In genomic region chr5:6568909-6569308, GRCh38 we compare ENCODE assay signal across 20 cellular contexts.
A peak's percentile ranks its signal among the peaks of the same experiment; 100 is the strongest.
DNase-seq lines count a peak whose midpoint lies in the region; ATAC-seq and TF ChIP-seq lines count a peak whose summit lies in the region.
"Had no signal": no experiment of that assay in that cellular context is flagged by ENCODE, and none has a peak within 500 bp of the region (broad histone marks: within the 10 kb centered on the region; RNA-seq: fewer than 3 reads in every experiment).

No MANE protein-coding gene starts in this region.

- DNase-seq in left ventricle myocardium inferior (no peak), heart left ventricle (no peak), T-helper 17 cell (no peak), glutamatergic neuron (no peak), posterior vena cava (ENCODE audit: low spot score) (peak; percentile 29), GM10266 (ENCODE audit: extremely low spot score) (no peak), T-helper 9 cell (no peak)
- DNase-seq in activated CD4-positive, alpha-beta T cell treated with anti-CD3 and anti-CD28 coated beads for 48 hours: no peak
- DNase-seq: AML-193; CD4-positive, alpha-beta T cell; DMS79 treated with DMSO at 0.1 percent for 48 hours; GF-D8; GOT3; H7; HFFc6 had no signal

- no peaks in the 10 kb centered on the region for H3K4me1 ChIP-seq in left ventricle myocardium inferior
- peaks cover 0 to 13% (median 0%) of the 10 kb centered on the region in 12 donors for H3K4me1 ChIP-seq in heart left ventricle

- H3K27me3 Mint-ChIP-seq in T-helper 17 cell (peaks cover 37% of the 10 kb centered on the region), glutamatergic neuron (ENCODE audit: unreplicated experiment) (peaks cover 4% of the 10 kb centered on the region)

- ATAC-seq in heart left ventricle: no peak
- no peak for ATAC-seq in T-helper 17 cell
- ATAC-seq: GM12878, HCT116, HepG2 had no signal

- no peaks in the 10 kb centered on the region for H3K36me3 ChIP-seq in left ventricle myocardium inferior
- H3K36me3 ChIP-seq in heart left ventricle: no peaks in the 10 kb centered on the region

- intact Hi-C loops in left ventricle myocardium inferior (cut with micrococcal nuclease) (no loop called here), heart left ventricle (cut with DNase I) (no loop called here), posterior vena cava (cut with DNase I) (no loop called here)

- H3K4me3 ChIP-seq in left ventricle myocardium inferior (no peak overlapping the region), heart left ventricle (no peak overlapping the region)
- H3K4me3 ChIP-seq: GM12878 had no signal

- no peak for TF ChIP-seq CTCF in left ventricle myocardium inferior (IDR thresholded peaks at IDR 0.05; ENCODE audit: borderline replicate concordance)
- no peak for TF ChIP-seq CTCF in heart left ventricle (IDR thresholded peaks at IDR 0.05)
- no peak for TF ChIP-seq CTCF in glutamatergic neuron (IDR thresholded peaks at IDR 0.05; ENCODE audit: partially characterized antibody, unreplicated experiment)
- TF ChIP-seq CTCF in GM10266 (IDR thresholded peaks at IDR 0.05; ENCODE audit: control insufficient read depth, insufficient read depth, low read depth, missing control alignments): no peak

- WGBS in heart left ventricle, 4 donors: 58 to 68% (median 61%) methylated on average over 6 of the region's 6 CpGs

- TF ChIP-seq POLR2A in heart left ventricle (IDR thresholded peaks at IDR 0.05): no peak

- H3K27ac Mint-ChIP-seq in T-helper 17 cell (peak overlapping the region; percentile 19), glutamatergic neuron (ENCODE audit: unreplicated experiment) (peak overlapping the region; percentile 74)
- H3K27ac Mint-ChIP-seq: CD4-positive, alpha-beta T cell; HFFc6 had no signal

- H3K9me3 ChIP-seq in left ventricle myocardium inferior (replicated peaks): no peaks in the 10 kb centered on the region
- no peaks in the 10 kb centered on the region for H3K9me3 ChIP-seq in heart left ventricle
- no peaks in the 10 kb centered on the region for H3K9me3 ChIP-seq in T-helper 17 cell (ENCODE audit: control insufficient read depth, low read length, poor library complexity, severe bottlenecking)

- H3K4me3 Mint-ChIP-seq in T-helper 17 cell: peak overlapping the region; percentile 21
- no peak overlapping the region for H3K4me3 Mint-ChIP-seq in glutamatergic neuron (ENCODE audit: unreplicated experiment)
- H3K4me3 Mint-ChIP-seq: CD4-positive, alpha-beta T cell; HFFc6 had no signal

- H3K36me3 Mint-ChIP-seq in T-helper 17 cell (ENCODE audit: low read depth) (peaks cover 3% of the 10 kb centered on the region), glutamatergic neuron (ENCODE audit: unreplicated experiment) (no peaks in the 10 kb centered on the region)
- H3K36me3 Mint-ChIP-seq: IgD-negative memory B cell had no signal

- H3K4me1 Mint-ChIP-seq in T-helper 17 cell (peaks cover 2% of the 10 kb centered on the region), glutamatergic neuron (ENCODE audit: low read depth, unreplicated experiment) (peaks cover 12% of the 10 kb centered on the region)
- H3K4me1 Mint-ChIP-seq: IgD-negative memory B cell had no signal

- H3K27ac ChIP-seq in left ventricle myocardium inferior (replicated peaks) (peak overlapping the region; percentile 9), heart left ventricle (peak overlapping the region in 2 of 12 donors; percentile 7 to 29)
- H3K27ac ChIP-seq: C4-2B had no signal

- H3K27me3 ChIP-seq in left ventricle myocardium inferior (ENCODE audit: low read depth) (peaks cover 36% of the 10 kb centered on the region), heart left ventricle (peaks cover 0 to 3% (median 0%) of the 10 kb centered on the region in 9 donors)

- H3K9me3 Mint-ChIP-seq in glutamatergic neuron (ENCODE audit: unreplicated experiment): peaks cover under 1% of the 10 kb centered on the region
- H3K9me3 Mint-ChIP-seq: CD4-positive, alpha-beta T cell; HFFc6 had no signal
